16 cellular contexts compared by ENCODE assay signal in the genomic region with DNA sequence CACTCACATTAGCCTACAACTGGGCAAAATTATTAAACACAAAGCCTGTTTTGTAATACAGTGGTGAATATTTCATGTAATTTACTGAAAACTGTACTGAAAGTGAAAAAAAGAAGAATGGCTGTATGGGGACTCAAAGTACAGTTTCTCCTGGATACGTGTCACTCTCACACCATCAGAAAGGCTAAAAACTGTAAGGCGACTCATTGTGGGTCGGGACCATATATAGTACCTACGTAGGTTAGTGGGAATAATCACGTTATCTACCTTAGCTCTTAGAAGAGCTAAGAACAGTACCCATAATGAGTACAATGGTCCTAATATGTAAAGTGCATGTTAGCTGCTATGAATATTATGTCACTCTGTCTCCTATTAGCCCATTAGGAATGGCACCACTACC.
DNase-seq lines count a peak whose midpoint lies in the region; ATAC-seq and TF ChIP-seq lines count a peak whose summit lies in the region.
"Had no signal": no experiment of that assay in that cellular context is flagged by ENCODE, and none has a peak within 500 bp of the region (broad histone marks: within the 10 kb centered on the region; RNA-seq: fewer than 3 reads in every experiment).

No MANE protein-coding gene starts in this region.

- H3K9me2 ChIP-seq in Loucy (replicated peaks; ENCODE audit: low read depth, low read length): no peaks in the 10 kb centered on the region

- peak overlapping the region; percentile 28 for H3K27ac ChIP-seq in brain microvascular endothelial cell
- peak overlapping the region; percentile 99 for H3K27ac ChIP-seq in smooth muscle cell (ENCODE audit: low read depth)
- peak overlapping the region in 2 of 10 donors; percentile 3 to 48 for H3K27ac ChIP-seq in heart right ventricle
- H3K27ac ChIP-seq: suprapubic skin, vagina had no signal

- H3K4me1 Mint-ChIP-seq in activated T-cell treated with anti-CD3 and anti-CD28 coated beads, Interleukin-2, amount 50 U/mL, for 4 hours (ENCODE audit: low read depth): peaks cover 13% of the 10 kb centered on the region

- H3K27me3 ChIP-seq in Loucy (ENCODE audit: insufficient read depth, low read length, poor library complexity, severe bottlenecking) (no peaks in the 10 kb centered on the region), brain microvascular endothelial cell (replicated peaks) (no peaks in the 10 kb centered on the region), smooth muscle cell (ENCODE audit: low read depth) (no peaks in the 10 kb centered on the region), MG63 (no peaks in the 10 kb centered on the region), heart right ventricle (no peaks in the 10 kb centered on the region)
- H3K27me3 ChIP-seq: SJSA1, spleen, suprapubic skin, vagina had no signal

- no peak for DNase-seq in activated T-cell treated with anti-CD3 and anti-CD28 coated beads, Interleukin-2, amount 50 U/mL, for 4 hours
- no peak for DNase-seq in activated T-cell treated with anti-CD3 and anti-CD28 coated beads, Interleukin-2, amount 50 U/mL, for 1 hour
- no peak for DNase-seq in brain microvascular endothelial cell
- no peak for DNase-seq in smooth muscle cell (lab: John Stamatoyannopoulos, UW; ENCODE audit: unreplicated experiment)
- DNase-seq in MG63: no peak
- no peak for DNase-seq in globus pallidus (ENCODE audit: low spot score)
- DNase-seq in heart right ventricle: no peak
- DNase-seq: DMS79 treated with DMSO at 0.1 percent for 48 hours, left colon, NCI-H2171 treated with DMSO at 0.1 percent for 48 hours, spleen had no signal

- H3K4me3 Mint-ChIP-seq in activated T-cell treated with anti-CD3 and anti-CD28 coated beads, Interleukin-2, amount 50 U/mL, for 4 hours: no peak overlapping the region
- H3K4me3 Mint-ChIP-seq: CD8-positive, alpha-beta T cell had no signal

- 91% methylated on average over 5 of the region's 5 CpGs for WGBS in smooth muscle cell (ENCODE audit: low lambda C conversion rate)
- WGBS in heart right ventricle, 2 donors: 96 to 98% methylated on average over 5 of the region's 5 CpGs

- H2AFZ ChIP-seq in Loucy (ENCODE audit: low read length) (peak overlapping the region; percentile 65; the same call in 1 of the 2 replicates), smooth muscle cell (ENCODE audit: low read depth) (no peak overlapping the region)

- intact Hi-C loops in heart right ventricle (cut with DNase I): loop anchor here in 4 of 10 donors (10.0 kb wide), 4 partner anchors 55 to 635 kb away; a partner anchor contains a TSS

- H3K9ac ChIP-seq in Loucy (ENCODE audit: low read depth, low read length, poor library complexity, severe bottlenecking) (no peak overlapping the region), smooth muscle cell (ENCODE audit: low read depth) (peak overlapping the region; percentile 30)

- ATAC-seq in activated T-cell treated with anti-CD3 and anti-CD28 coated beads, Interleukin-2, amount 50 U/mL, for 4 hours: peak; percentile 68
- ATAC-seq in heart right ventricle: no peak
- ATAC-seq: left colon had no signal

- no peaks in the 10 kb centered on the region for H3K9me3 Mint-ChIP-seq in activated T-cell treated with anti-CD3 and anti-CD28 coated beads, Interleukin-2, amount 50 U/mL, for 4 hours
- H3K9me3 Mint-ChIP-seq: CD8-positive, alpha-beta T cell had no signal

- H3F3A ChIP-seq in Loucy (ENCODE audit: low read depth): no peaks in the 10 kb centered on the region
- peaks cover 27% of the 10 kb centered on the region for H3F3A ChIP-seq in smooth muscle cell (ENCODE audit: low read depth)

- H3K4me1 ChIP-seq in Loucy (ENCODE audit: insufficient read depth, low read length, poor library complexity, severe bottlenecking): peaks cover 10% of the 10 kb centered on the region
- H3K4me1 ChIP-seq in smooth muscle cell (ENCODE audit: low read depth): no peaks in the 10 kb centered on the region
- H3K4me1 ChIP-seq in heart right ventricle: peaks cover 0 to 42% (median 6%) of the 10 kb centered on the region in 9 donors

- H3K79me2 ChIP-seq in Loucy (ENCODE audit: insufficient read depth, low read length) (no peaks in the 10 kb centered on the region), smooth muscle cell (ENCODE audit: low read depth) (peaks cover 6% of the 10 kb centered on the region)

- H4K20me1 ChIP-seq in Loucy (ENCODE audit: insufficient read depth, low read length, poor library complexity, severe bottlenecking) (no peaks in the 10 kb centered on the region), smooth muscle cell (ENCODE audit: low read depth) (no peaks in the 10 kb centered on the region)

- H3K4me2 ChIP-seq in Loucy (ENCODE audit: low read depth, low read length, poor library complexity, severe bottlenecking): no peak overlapping the region
- H3K4me2 ChIP-seq in smooth muscle cell: peak overlapping the region; percentile 29

- no peak overlapping the region for H3K4me3 ChIP-seq in Loucy (ENCODE audit: low read length, poor library complexity, severe bottlenecking)
- no peak overlapping the region for H3K4me3 ChIP-seq in brain microvascular endothelial cell (ENCODE audit: low read depth, low read length)
- H3K4me3 ChIP-seq in smooth muscle cell: no peak overlapping the region
- H3K4me3 ChIP-seq in MG63: no peak overlapping the region
- H3K4me3 ChIP-seq in heart right ventricle: no peak overlapping the region
- H3K4me3 ChIP-seq: SJSA1, spleen, suprapubic skin, vagina had no signal

- H3K27me3 Mint-ChIP-seq in activated T-cell treated with anti-CD3 and anti-CD28 coated beads, Interleukin-2, amount 50 U/mL, for 4 hours (ENCODE audit: low read depth): no peaks in the 10 kb centered on the region

- no peaks in the 10 kb centered on the region for H3K36me3 Mint-ChIP-seq in activated T-cell treated with anti-CD3 and anti-CD28 coated beads, Interleukin-2, amount 50 U/mL, for 4 hours (ENCODE audit: insufficient read depth)
- H3K36me3 Mint-ChIP-seq: CD8-positive, alpha-beta T cell had no signal

- no peaks in the 10 kb centered on the region for H3K36me3 ChIP-seq in Loucy (ENCODE audit: insufficient read depth, low read length)
- H3K36me3 ChIP-seq in brain microvascular endothelial cell (replicated peaks): no peaks in the 10 kb centered on the region
- H3K36me3 ChIP-seq in smooth muscle cell (ENCODE audit: low read depth): no peaks in the 10 kb centered on the region
- no peaks in the 10 kb centered on the region for H3K36me3 ChIP-seq in MG63
- no peaks in the 10 kb centered on the region for H3K36me3 ChIP-seq in heart right ventricle
- H3K36me3 ChIP-seq: SJSA1, spleen, suprapubic skin, vagina had no signal

- no peak for TF ChIP-seq CTCF in Loucy (conservative IDR thresholded peaks at IDR 0.05; ENCODE audit: low read length)
- TF ChIP-seq CTCF in brain microvascular endothelial cell (IDR thresholded peaks at IDR 0.05; ENCODE audit: low read depth, low read length, missing control alignments): no peak
- no peak for TF ChIP-seq CTCF in smooth muscle cell (IDR thresholded peaks at IDR 0.05; ENCODE audit: borderline replicate concordance, insufficient read depth, poor library complexity, severe bottlenecking)
- no peak for TF ChIP-seq CTCF in heart right ventricle (IDR thresholded peaks at IDR 0.05)

- in situ Hi-C loops in brain microvascular endothelial cell (cut with HindIII; ENCODE audit: low pct_ligation_motif_present, low sequenced_read_pairs): loop anchor here (25.0 kb wide), 1 partner anchor 268 kb away; no protein-coding TSS in a partner anchor

- H3K9me3 ChIP-seq in Loucy (ENCODE audit: insufficient read depth, low read depth, low read length) (no peaks in the 10 kb centered on the region), smooth muscle cell (replicated peaks; ENCODE audit: low read depth) (no peaks in the 10 kb centered on the region), MG63 (no peaks in the 10 kb centered on the region), heart right ventricle (no peaks in the 10 kb centered on the region)
- H3K9me3 ChIP-seq: SJSA1, spleen, suprapubic skin, vagina had no signal

Comparison
In these comparisons a context has a peak if more than half of its experiments do, and no peak if none do; other contexts are left out.
1. ATAC-seq: peak in activated T-cell treated with anti-CD3 and anti-CD28 coated beads, Interleukin-2, amount 50 U/mL, for 4 hours (2 of 2); none in heart right ventricle (0 of 8).